Comparison of ENCODE assay signal across 8 cellular contexts in genomic region chr1:204495078-204495753, GRCh38. TPM values are rescaled to one million over a fixed set of nuclear protein-coding genes. Genes with fewer than 3 reads are reported as not detected.
A peak's percentile ranks its signal among the peaks of the same experiment; 100 is the strongest.
DNase-seq lines count a peak whose midpoint lies in the region; ATAC-seq and TF ChIP-seq lines count a peak whose summit lies in the region.

No MANE protein-coding gene starts in this region.

- peaks cover 5% of the 10 kb centered on the region; the same call in 1 of the 2 replicates for H3K9me3 ChIP-seq in DOHH2 (ENCODE audit: control insufficient read depth, insufficient read depth, low read length)
- no peaks in the 10 kb centered on the region for H3K9me3 ChIP-seq in mucosa of descending colon

- peak overlapping the region; percentile 92 to 99 (median 97) for H3K4me3 Mint-ChIP-seq in IgD-negative memory B cell

- H3K27ac ChIP-seq in DOHH2 (ENCODE audit: low read depth, low read length) = peak overlapping the region; percentile 91
- no peak overlapping the region for H3K27ac ChIP-seq in brain microvascular endothelial cell

- peak; percentile 38 for ATAC-seq in GM21515 (IDR thresholded peaks at IDR 0.05; ENCODE audit: unreplicated experiment)
- ATAC-seq in mucosa of descending colon = no peak
- ATAC-seq in GM19324 (IDR thresholded peaks at IDR 0.05; ENCODE audit: low FRiP score, unreplicated experiment) = no peak

- H3K79me2 ChIP-seq in DOHH2 (ENCODE audit: control insufficient read depth, low read length) = peaks cover 28% of the 10 kb centered on the region

- H3K36me3 Mint-ChIP-seq in IgD-negative memory B cell = peaks cover 6% of the 10 kb centered on the region

- no peaks in the 10 kb centered on the region for H3K9me2 ChIP-seq in DOHH2 (replicated peaks; ENCODE audit: control insufficient read depth, low read length)

- no peak for TF ChIP-seq CTCF in DOHH2 (IDR thresholded peaks at IDR 0.05; ENCODE audit: low read depth, low read length, poor library complexity, severe bottlenecking)
- TF ChIP-seq CTCF in brain microvascular endothelial cell (IDR thresholded peaks at IDR 0.05; ENCODE audit: low read depth, low read length, missing control alignments) = no peak
- TF ChIP-seq CTCF in mucosa of descending colon (IDR thresholded peaks at IDR 0.05) = no peak

- no peaks in the 10 kb centered on the region for H3K27me3 Mint-ChIP-seq in IgD-negative memory B cell

- H3K36me3 ChIP-seq in DOHH2 (ENCODE audit: control insufficient read depth, low read length) (peaks cover 3% of the 10 kb centered on the region; the same call in 1 of the 2 replicates), brain microvascular endothelial cell (replicated peaks) (no peaks in the 10 kb centered on the region), mucosa of descending colon (ENCODE audit: low read depth) (no peaks in the 10 kb centered on the region)

- DNase-seq in brain microvascular endothelial cell = no peak
- no peak for DNase-seq in mucosa of descending colon
- no peak for DNase-seq in NCI-H345 treated with DMSO at 0.1 percent for 48 hours (lab: John Stamatoyannopoulos, UW; ENCODE audit: unreplicated experiment)
- DNase-seq in hippocampal formation (lab: John Stamatoyannopoulos, UW) = no peak

- H3K4me3 ChIP-seq in DOHH2 (ENCODE audit: low read length) (peak overlapping the region; percentile 94), brain microvascular endothelial cell (ENCODE audit: low read depth, low read length) (peak overlapping the region; percentile 69), mucosa of descending colon (peak overlapping the region; percentile 81)

- peak overlapping the region; percentile 94 to 95 (median 95) for H3K27ac Mint-ChIP-seq in IgD-negative memory B cell

- peaks cover 47 to 59% (median 57%) of the 10 kb centered on the region in 3 donors for H3K4me1 Mint-ChIP-seq in IgD-negative memory B cell

- intact Hi-C loops in mucosa of descending colon (cut with DNase I, micrococcal nuclease) = no loop called here

- H3K4me2 ChIP-seq in DOHH2 (ENCODE audit: low read length) = peak overlapping the region; percentile 100

- H3F3A ChIP-seq in DOHH2 (ENCODE audit: control insufficient read depth, insufficient read depth) = peaks cover 17% of the 10 kb centered on the region

- no peaks in the 10 kb centered on the region for H3K9me3 Mint-ChIP-seq in IgD-negative memory B cell

- in situ Hi-C loops in brain microvascular endothelial cell (cut with HindIII; ENCODE audit: low pct_ligation_motif_present, low sequenced_read_pairs) = no loop called here

- peaks cover 5% of the 10 kb centered on the region; the same call in 1 of the 2 replicates for H4K20me1 ChIP-seq in DOHH2 (ENCODE audit: control insufficient read depth, insufficient read depth, low read depth, low read length)

- H3K4me1 ChIP-seq in DOHH2 (ENCODE audit: control insufficient read depth, low read length) (peaks cover 79% of the 10 kb centered on the region), mucosa of descending colon (ENCODE audit: low read depth) (peaks cover 27% of the 10 kb centered on the region)

- H3K27me3 ChIP-seq in DOHH2 (ENCODE audit: control insufficient read depth, low read length) (peaks cover 16% of the 10 kb centered on the region), brain microvascular endothelial cell (replicated peaks) (peaks cover 12% of the 10 kb centered on the region)

RNA-seq across cellular contexts. Expression of gene PIK3C2B, which starts 0.6 kb away (rescaled TPM):
- 8.1 TPM for polyA plus RNA-seq in IgD-negative memory B cell
- 100 to 1,000 TPM in 1 of 3 donors, 10 to 100 TPM in 2; 66.5 to 117 (median 90.4) TPM for total RNA-seq in mucosa of descending colon

RNA-seq across cellular contexts. Expression of gene MDM4, which starts 21.0 kb away (rescaled TPM):
- polyA plus RNA-seq in IgD-negative memory B cell = 23.9 TPM
- total RNA-seq in mucosa of descending colon = 10 to 100 TPM; 52.9 to 84.2 (median 80.2) TPM
